ENCODE assay signal across 18 cellular contexts in the genomic region with DNA sequence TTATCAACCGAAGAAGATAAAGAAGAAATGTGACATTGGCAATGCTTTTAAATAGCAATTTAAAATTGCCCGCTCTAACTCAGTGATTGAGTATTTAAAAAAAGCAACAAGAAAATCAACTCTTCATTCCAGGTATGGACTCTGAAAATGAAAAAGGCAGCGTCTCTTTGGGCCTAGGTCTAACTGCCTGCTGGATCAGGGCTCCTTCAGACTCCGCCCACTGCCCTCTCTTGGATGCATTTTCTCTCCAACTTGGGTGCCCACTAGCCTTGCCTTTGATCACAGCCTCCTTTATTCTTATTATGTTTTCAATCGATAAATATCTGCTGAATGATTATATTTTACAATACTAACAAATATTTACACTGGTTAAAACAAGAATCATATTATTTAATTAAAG.
"Had no signal": no experiment of that assay in that cellular context is flagged by ENCODE, and none has a peak within 500 bp of the region (broad histone marks: within the 10 kb centered on the region; RNA-seq: fewer than 3 reads in every experiment).

No MANE protein-coding gene starts in this region.

- H3K4me3 Mint-ChIP-seq: naive thymus-derived CD4-positive, alpha-beta T cell had no signal

- H2AFZ ChIP-seq: hepatocyte had no signal

- H3K27me3 ChIP-seq: dorsolateral prefrontal cortex, esophagus muscularis mucosa, foreskin keratinocyte, gastroesophageal sphincter, heart left ventricle, hepatocyte, left lung had no signal

- DNase-seq: dermis blood vessel endothelial cell; dorsolateral prefrontal cortex; effector CD4-positive, alpha-beta T cell; effector memory CD4-positive, alpha-beta T cell; foreskin keratinocyte; heart left ventricle; hypothalamus; left cardiac atrium; left lung; left ventricle myocardium superior; lower lobe of right lung; mesenchymal stem cell; midbrain; naive thymus-derived CD4-positive, alpha-beta T cell had no signal

- H3K4me3 ChIP-seq: coronary artery, dorsolateral prefrontal cortex, esophagus muscularis mucosa, gastroesophageal sphincter, heart left ventricle, hepatocyte, left lung, lower lobe of right lung had no signal

- H3K4me2 ChIP-seq: hepatocyte had no signal

- H3K4me1 Mint-ChIP-seq: naive thymus-derived CD4-positive, alpha-beta T cell had no signal

- H3K79me2 ChIP-seq: hepatocyte had no signal

- H3K9me3 ChIP-seq: esophagus muscularis mucosa, gastroesophageal sphincter, heart left ventricle, left lung, lower lobe of right lung had no signal

- ATAC-seq: foreskin keratinocyte; gastroesophageal sphincter; heart left ventricle; left cardiac atrium; left lung; left ventricle myocardium superior; lower lobe of right lung; naive thymus-derived CD4-positive, alpha-beta T cell had no signal

- H3K27ac ChIP-seq: coronary artery, dorsolateral prefrontal cortex, esophagus muscularis mucosa, foreskin keratinocyte, gastroesophageal sphincter, heart left ventricle, hepatocyte, left lung, lower lobe of right lung had no signal

- H3K36me3 Mint-ChIP-seq: naive thymus-derived CD4-positive, alpha-beta T cell had no signal

- H3K4me1 ChIP-seq: esophagus muscularis mucosa, gastroesophageal sphincter, heart left ventricle, left lung, lower lobe of right lung had no signal

- H3K36me3 ChIP-seq: esophagus muscularis mucosa, gastroesophageal sphincter, heart left ventricle, left lung, lower lobe of right lung had no signal

- H3K27ac Mint-ChIP-seq: naive thymus-derived CD4-positive, alpha-beta T cell had no signal
